Comparison of ENCODE assay signal across 8 cellular contexts in the genomic region with DNA sequence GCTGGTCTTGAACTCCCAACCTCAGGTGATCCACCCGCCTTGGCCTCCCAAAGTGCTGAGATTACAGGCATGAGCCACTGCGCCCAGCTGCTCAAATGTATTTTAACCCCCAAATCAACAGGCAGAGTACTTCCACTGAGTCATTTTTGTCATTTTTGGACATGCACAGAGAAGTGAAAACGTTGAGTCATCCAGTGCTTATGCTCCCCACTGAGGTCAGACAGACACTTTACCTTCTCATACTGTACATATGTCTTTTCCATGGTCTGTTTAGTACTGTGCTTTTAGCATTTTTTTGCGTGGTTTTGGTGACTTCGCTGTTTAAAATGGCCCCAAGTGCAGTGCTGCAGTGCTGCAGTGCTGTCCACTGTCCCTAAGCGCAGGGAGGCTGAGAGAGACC.
DNase-seq lines count a peak whose midpoint lies in the region; ATAC-seq, FAIRE-seq and TF ChIP-seq lines count a peak whose summit lies in the region.
"Not testable (repeated sequence)": the region's sequence is repeated elsewhere in the genome, so short reads cannot be mapped to it uniquely, and the experiment has no call there.

No MANE protein-coding gene starts in this region.

- H3K4me3 Mint-ChIP-seq in activated T-cell treated with anti-CD3 and anti-CD28 coated beads, Interleukin-2, amount 50 U/mL, for 4 hours; stimulated activated naive CD8-positive, alpha-beta T cell treated with anti-CD3 and anti-CD28 coated beads, Interleukin-15, amount 100 ng/mL, for 72 hours: not testable (repeated sequence)

- FAIRE-seq in GM12891 (lab: Jason Lieb, UNC), result not testable (repeated sequence)

- peaks cover 17% of the 10 kb centered on the region for H3K4me1 Mint-ChIP-seq in activated T-cell treated with anti-CD3 and anti-CD28 coated beads, Interleukin-2, amount 50 U/mL, for 4 hours (ENCODE audit: low read depth)
- peaks cover 42% of the 10 kb centered on the region for H3K4me1 Mint-ChIP-seq in stimulated activated naive CD8-positive, alpha-beta T cell treated with anti-CD3 and anti-CD28 coated beads, Interleukin-15, amount 100 ng/mL, for 72 hours

- DNase-seq in GM12891 (ENCODE audit: insufficient read length, low spot score) (peak; percentile 7), NOMO-1 (lab: John Stamatoyannopoulos, UW; ENCODE audit: unreplicated experiment in 2 of 2) (peak; percentile 76 to 95), fibroblast of peridontal ligament (ENCODE audit: extremely low read depth) (peak; percentile 21)
- not testable (repeated sequence) for DNase-seq in activated T-cell treated with anti-CD3 and anti-CD28 coated beads, Interleukin-2, amount 50 U/mL, for 4 hours
- DNase-seq in stimulated activated naive CD8-positive, alpha-beta T cell treated with anti-CD3 and anti-CD28 coated beads, Interleukin-15, amount 100 ng/mL, for 72 hours, result peak; percentile 36 to 60

- ATAC-seq in GM19395 (IDR thresholded peaks at IDR 0.05; ENCODE audit: unreplicated experiment) (peak; percentile 90), HG02571 (IDR thresholded peaks at IDR 0.05; ENCODE audit: unreplicated experiment) (peak; percentile 87), HG03196 (IDR thresholded peaks at IDR 0.05; ENCODE audit: unreplicated experiment) (peak; percentile 85)
- ATAC-seq in activated T-cell treated with anti-CD3 and anti-CD28 coated beads, Interleukin-2, amount 50 U/mL, for 4 hours, result peak; percentile 77 to 84
- ATAC-seq in stimulated activated naive CD8-positive, alpha-beta T cell treated with anti-CD3 and anti-CD28 coated beads, Interleukin-15, amount 100 ng/mL, for 72 hours, result peak; percentile 91

- H3K36me3 Mint-ChIP-seq in activated T-cell treated with anti-CD3 and anti-CD28 coated beads, Interleukin-2, amount 50 U/mL, for 4 hours (ENCODE audit: insufficient read depth), result not testable (repeated sequence)

- peak overlapping the region in 1 of 2 donors; percentile 75 for H3K27ac Mint-ChIP-seq in stimulated activated naive CD8-positive, alpha-beta T cell treated with anti-CD3 and anti-CD28 coated beads, Interleukin-15, amount 100 ng/mL, for 72 hours

- not testable (repeated sequence) for TF ChIP-seq POLR2A in GM12891 (IDR thresholded peaks at IDR 0.05; ENCODE audit: low read depth, low read length)

- H3K27me3 Mint-ChIP-seq in activated T-cell treated with anti-CD3 and anti-CD28 coated beads, Interleukin-2, amount 50 U/mL, for 4 hours (ENCODE audit: low read depth); stimulated activated naive CD8-positive, alpha-beta T cell treated with anti-CD3 and anti-CD28 coated beads, Interleukin-15, amount 100 ng/mL, for 72 hours: not testable (repeated sequence)

- H3K9me3 Mint-ChIP-seq in activated T-cell treated with anti-CD3 and anti-CD28 coated beads, Interleukin-2, amount 50 U/mL, for 4 hours; stimulated activated naive CD8-positive, alpha-beta T cell treated with anti-CD3 and anti-CD28 coated beads, Interleukin-15, amount 100 ng/mL, for 72 hours: not testable (repeated sequence)

TF ChIP-seq in GM12891, 5 proteins besides CTCF, POLR2A, EP300 and RAD21:
- peak; percentile 92 for TF ChIP-seq SPI1 (IDR thresholded peaks at IDR 0.05; ENCODE audit: low read depth, low read length)
- TF ChIP-seq PAX5 (IDR thresholded peaks at IDR 0.05; ENCODE audit: insufficient read depth, low read length, severe bottlenecking), result peak; percentile 14
